Comparison of ENCODE assay signal across 28 cellular contexts in the genomic region with DNA sequence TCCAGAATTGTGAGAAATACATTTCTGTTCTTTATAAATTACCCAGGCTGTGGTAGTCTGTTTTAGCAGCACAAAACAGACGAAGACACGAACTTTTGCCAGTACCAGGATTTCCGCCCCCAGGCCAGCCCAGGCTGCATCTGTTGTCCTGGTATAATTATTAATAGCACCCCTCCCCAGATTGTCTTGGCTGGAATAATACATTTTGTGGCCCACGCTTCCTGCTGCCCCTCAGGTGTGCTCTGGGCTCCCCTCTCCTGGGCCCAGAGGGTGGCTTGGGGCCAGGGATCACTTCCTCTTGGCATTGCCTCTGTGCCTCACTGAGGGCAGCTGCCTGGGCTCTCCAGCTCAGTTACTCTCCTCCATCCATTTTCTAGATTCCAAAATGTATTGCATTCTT.
DNase-seq lines count a peak whose midpoint lies in the region; FAIRE-seq and TF ChIP-seq lines count a peak whose summit lies in the region.
"Had no signal": no experiment of that assay in that cellular context is flagged by ENCODE, and none has a peak within 500 bp of the region (broad histone marks: within the 10 kb centered on the region; RNA-seq: fewer than 3 reads in every experiment).

No MANE protein-coding gene starts in this region.

- DNase-seq in activated CD4-positive, alpha-beta memory T cell treated with anti-CD3 and anti-CD28 coated beads, Interleukin-2, amount 10 ng/mL, durations not matched to agents 7 days and 5 days = peak; percentile 5
- DNase-seq in activated CD4-positive, alpha-beta memory T cell treated with anti-CD3 and anti-CD28 coated beads for 36 hours = no peak
- peak; percentile 85 for DNase-seq in RPMI8226
- peak; percentile 73 for DNase-seq in kidney
- peak; percentile 17 to 53 for DNase-seq in suprapubic skin (ENCODE audit: low spot score in 2 of 2)
- DNase-seq in HFFc6 = no peak
- DNase-seq in Calu3 = no peak
- no peak for DNase-seq in NCI-H1417 treated with DMSO at 0.1 percent for 48 hours (lab: John Stamatoyannopoulos, UW)
- DNase-seq: activated CD4-positive, alpha-beta T cell treated with anti-CD3 and anti-CD28 coated beads for 4 hours; activated naive CD4-positive, alpha-beta T cell treated with anti-CD3 and anti-CD28 coated beads, Interleukin-2, amount 10 ng/mL, durations not matched to agents 7 days and 5 days; brain microvascular endothelial cell; DMS53; foreskin keratinocyte; HCEC 1CT; NCI-H1694 treated with DMSO at 0.1 percent for 48 hours; NCI-H510A; sigmoid colon; stimulated activated CD4-positive, alpha-beta T cell treated with anti-CD3 and anti-CD28 coated beads, Interleukin-4, amount 100 ng/mL, for 4 hours; stimulated activated naive CD4-positive, alpha-beta T cell had no signal

- no peaks in the 10 kb centered on the region for H3K27me3 Mint-ChIP-seq in activated CD4-positive, alpha-beta memory T cell treated with anti-CD3 and anti-CD28 coated beads, Interleukin-2, amount 10 ng/mL, durations not matched to agents 7 days and 5 days
- H3K27me3 Mint-ChIP-seq in activated CD4-positive, alpha-beta memory T cell treated with anti-CD3 and anti-CD28 coated beads for 36 hours = peaks cover 3% of the 10 kb centered on the region
- H3K27me3 Mint-ChIP-seq in HFFc6 (ENCODE audit: insufficient read depth) = peaks cover 2% of the 10 kb centered on the region; the same call in 1 of the 2 replicates
- H3K27me3 Mint-ChIP-seq in Calu3 (ENCODE audit: unreplicated experiment) = peaks cover 13% of the 10 kb centered on the region
- H3K27me3 Mint-ChIP-seq: activated naive CD4-positive, alpha-beta T cell treated with anti-CD3 and anti-CD28 coated beads, Interleukin-2, amount 10 ng/mL, durations not matched to agents 7 days and 5 days had no signal

- CTCF ChIA-PET in activated CD4-positive, alpha-beta memory T cell treated with anti-CD3 and anti-CD28 coated beads, Interleukin-2, amount 10 ng/mL, durations not matched to agents 7 days and 5 days (lab: Charles Lee) = no interaction called here
- CTCF ChIA-PET in activated CD4-positive, alpha-beta memory T cell treated with anti-CD3 and anti-CD28 coated beads for 36 hours (lab: Charles Lee) = no interaction called here
- CTCF ChIA-PET in Calu3 (lab: Charles Lee) = no interaction called here

- no peak overlapping the region for H3K27ac ChIP-seq in kidney (ENCODE audit: low read depth in 2 of 2, low read length in 2 of 2)
- H3K27ac ChIP-seq in suprapubic skin = no peak overlapping the region
- H3K27ac ChIP-seq: A549, brain microvascular endothelial cell, foreskin keratinocyte, neural progenitor cell, prostate gland, sigmoid colon, testis, uterus had no signal

- intact Hi-C loops in activated CD4-positive, alpha-beta memory T cell treated with anti-CD3 and anti-CD28 coated beads for 36 hours (cut with micrococcal nuclease) = no loop called here
- intact Hi-C loops in kidney (cut with DNase I) = no loop called here
- intact Hi-C loops in Calu3 (cut with micrococcal nuclease; ENCODE audit: unreplicated experiment) = no loop called here

- H3K9me3 ChIP-seq in kidney (ENCODE audit: control insufficient read depth in 1 of 2, low read length in 2 of 2) = no peaks in the 10 kb centered on the region
- H3K9me3 ChIP-seq in suprapubic skin = no peaks in the 10 kb centered on the region
- H3K9me3 ChIP-seq: A549, prostate gland, sigmoid colon, testis, uterus had no signal

- no peaks in the 10 kb centered on the region for H3K36me3 Mint-ChIP-seq in activated CD4-positive, alpha-beta memory T cell treated with anti-CD3 and anti-CD28 coated beads, Interleukin-2, amount 10 ng/mL, durations not matched to agents 7 days and 5 days (ENCODE audit: low read depth)
- H3K36me3 Mint-ChIP-seq in activated CD4-positive, alpha-beta memory T cell treated with anti-CD3 and anti-CD28 coated beads for 36 hours = no peaks in the 10 kb centered on the region
- H3K36me3 Mint-ChIP-seq in HFFc6 (ENCODE audit: low read depth) = no peaks in the 10 kb centered on the region
- H3K36me3 Mint-ChIP-seq in Calu3 (ENCODE audit: insufficient read depth, unreplicated experiment) = peaks cover 4% of the 10 kb centered on the region

- POLR2A ChIA-PET in activated CD4-positive, alpha-beta memory T cell treated with anti-CD3 and anti-CD28 coated beads, Interleukin-2, amount 10 ng/mL, durations not matched to agents 7 days and 5 days (lab: Charles Lee) = no interaction called here
- POLR2A ChIA-PET in activated CD4-positive, alpha-beta memory T cell treated with anti-CD3 and anti-CD28 coated beads for 36 hours (lab: Charles Lee) = no interaction called here

- H3K4me3 Mint-ChIP-seq in activated CD4-positive, alpha-beta memory T cell treated with anti-CD3 and anti-CD28 coated beads, Interleukin-2, amount 10 ng/mL, durations not matched to agents 7 days and 5 days = no peak overlapping the region
- no peak overlapping the region for H3K4me3 Mint-ChIP-seq in activated CD4-positive, alpha-beta memory T cell treated with anti-CD3 and anti-CD28 coated beads for 36 hours
- no peak overlapping the region for H3K4me3 Mint-ChIP-seq in HFFc6
- H3K4me3 Mint-ChIP-seq in Calu3 (ENCODE audit: low read depth, unreplicated experiment) = no peak overlapping the region
- H3K4me3 Mint-ChIP-seq: activated naive CD4-positive, alpha-beta T cell treated with anti-CD3 and anti-CD28 coated beads, Interleukin-2, amount 10 ng/mL, durations not matched to agents 7 days and 5 days; memory B cell; neural progenitor cell; T-helper 2 cell treated with Interferon-gamma antibody and Interleukin-4, amounts not matched to agents 5 μg/mL and 100 μg/mL, for 36 hours had no signal

- TF ChIP-seq EP300 in suprapubic skin (IDR thresholded peaks at IDR 0.05) = no peak

- TF ChIP-seq CTCF in kidney (IDR thresholded peaks at IDR 0.05; ENCODE audit: borderline replicate concordance, extremely low read depth, insufficient read depth) (no peak), suprapubic skin (IDR thresholded peaks at IDR 0.05) (no peak), HFFc6 (IDR thresholded peaks at IDR 0.05) (no peak), Calu3 (IDR thresholded peaks at IDR 0.05; ENCODE audit: unreplicated experiment) (no peak)

- H3K9ac ChIP-seq in kidney (ENCODE audit: low read length in 2 of 2) = no peak overlapping the region
- H3K9ac ChIP-seq: neural progenitor cell had no signal

- 73% methylated on average over 4 of the region's 4 CpGs for WGBS in suprapubic skin

- no peaks in the 10 kb centered on the region for H3K9me3 Mint-ChIP-seq in activated CD4-positive, alpha-beta memory T cell treated with anti-CD3 and anti-CD28 coated beads, Interleukin-2, amount 10 ng/mL, durations not matched to agents 7 days and 5 days
- peaks cover 5% of the 10 kb centered on the region for H3K9me3 Mint-ChIP-seq in activated CD4-positive, alpha-beta memory T cell treated with anti-CD3 and anti-CD28 coated beads for 36 hours
- H3K9me3 Mint-ChIP-seq in HFFc6 (peaks cover 7% of the 10 kb centered on the region), Calu3 (ENCODE audit: low read depth, unreplicated experiment) (no peaks in the 10 kb centered on the region)
- H3K9me3 Mint-ChIP-seq: T-helper 2 cell treated with Interferon-gamma antibody and Interleukin-4, amounts not matched to agents 5 μg/mL and 100 μg/mL, for 36 hours had no signal

- no TSS peak for BruUV-seq in Calu3 (replicated peaks; lab: Mats Ljungman, UMichigan)

- no peaks in the 10 kb centered on the region for H3K27me3 ChIP-seq in suprapubic skin
- H3K27me3 ChIP-seq: brain microvascular endothelial cell, foreskin keratinocyte, neural progenitor cell, sigmoid colon, testis, uterus had no signal

- no peaks in the 10 kb centered on the region for H3K4me1 Mint-ChIP-seq in activated CD4-positive, alpha-beta memory T cell treated with anti-CD3 and anti-CD28 coated beads, Interleukin-2, amount 10 ng/mL, durations not matched to agents 7 days and 5 days
- no peaks in the 10 kb centered on the region for H3K4me1 Mint-ChIP-seq in activated CD4-positive, alpha-beta memory T cell treated with anti-CD3 and anti-CD28 coated beads for 36 hours (ENCODE audit: low read depth)
- H3K4me1 Mint-ChIP-seq in HFFc6 (ENCODE audit: low read depth) = peaks cover 50% of the 10 kb centered on the region
- H3K4me1 Mint-ChIP-seq in Calu3 (ENCODE audit: low read depth, unreplicated experiment) = peaks cover 6% of the 10 kb centered on the region
- H3K4me1 Mint-ChIP-seq: activated naive CD4-positive, alpha-beta T cell treated with anti-CD3 and anti-CD28 coated beads, Interleukin-2, amount 10 ng/mL, durations not matched to agents 7 days and 5 days; memory B cell had no signal

- no peak overlapping the region for H3K4me3 ChIP-seq in kidney (ENCODE audit: low read length in 2 of 2)
- no peak overlapping the region for H3K4me3 ChIP-seq in suprapubic skin
- H3K4me3 ChIP-seq: A549, neural progenitor cell, prostate gland, sigmoid colon, testis, uterus had no signal

- no peak for FAIRE-seq in kidney (lab: Jason Lieb, UNC)
- FAIRE-seq: A549, colon, HepG2 had no signal

- H3K4me1 ChIP-seq in kidney (ENCODE audit: control insufficient read depth in 1 of 2, insufficient read depth in 1 of 2, low read depth in 1 of 2, low read length in 2 of 2) = peaks cover 0 to 3% of the 10 kb centered on the region in 2 donors
- peaks cover 15% of the 10 kb centered on the region for H3K4me1 ChIP-seq in suprapubic skin
- H3K4me1 ChIP-seq: prostate gland, sigmoid colon, testis, uterus had no signal

- H3K27ac Mint-ChIP-seq in activated CD4-positive, alpha-beta memory T cell treated with anti-CD3 and anti-CD28 coated beads, Interleukin-2, amount 10 ng/mL, durations not matched to agents 7 days and 5 days = no peak overlapping the region
- H3K27ac Mint-ChIP-seq in activated CD4-positive, alpha-beta memory T cell treated with anti-CD3 and anti-CD28 coated beads for 36 hours = no peak overlapping the region
- no peak overlapping the region for H3K27ac Mint-ChIP-seq in HFFc6
- no peak overlapping the region for H3K27ac Mint-ChIP-seq in Calu3 (ENCODE audit: unreplicated experiment)
- H3K27ac Mint-ChIP-seq: activated naive CD4-positive, alpha-beta T cell treated with anti-CD3 and anti-CD28 coated beads, Interleukin-2, amount 10 ng/mL, durations not matched to agents 7 days and 5 days; memory B cell; neural progenitor cell; T-helper 2 cell treated with Interferon-gamma antibody and Interleukin-4, amounts not matched to agents 5 μg/mL and 100 μg/mL, for 36 hours had no signal

- TF ChIP-seq POLR2A in suprapubic skin (IDR thresholded peaks at IDR 0.05) = no peak

- H3K36me3 ChIP-seq in kidney (ENCODE audit: control insufficient read depth in 1 of 2, insufficient read depth in 2 of 2, low read length in 2 of 2) = no peaks in the 10 kb centered on the region
- no peaks in the 10 kb centered on the region for H3K36me3 ChIP-seq in suprapubic skin
- H3K36me3 ChIP-seq: brain microvascular endothelial cell, neural progenitor cell, prostate gland, sigmoid colon, uterus had no signal

Comparison
In these comparisons a context has a peak if more than half of its experiments do, and no peak if none do; other contexts are left out.
1. DNase-seq: peak in activated CD4-positive, alpha-beta memory T cell treated with anti-CD3 and anti-CD28 coated beads, Interleukin-2, amount 10 ng/mL, durations not matched to agents 7 days and 5 days (single experiment), RPMI8226 (single experiment), kidney (single experiment) and suprapubic skin (2 of 2); none in activated CD4-positive, alpha-beta memory T cell treated with anti-CD3 and anti-CD28 coated beads for 36 hours (single experiment), HFFc6 (single experiment), Calu3 (single experiment) and NCI-H1417 treated with DMSO at 0.1 percent for 48 hours (single experiment).